In genomic region chr4:56768301-56768700, GRCh38 we compare ENCODE assay signal across 21 cellular contexts. TPM values are rescaled to one million over a fixed set of nuclear protein-coding genes. Genes with fewer than 3 reads are reported as not detected.
A peak's percentile ranks its signal among the peaks of the same experiment; 100 is the strongest.
DNase-seq lines count a peak whose midpoint lies in the region; ATAC-seq, FAIRE-seq and TF ChIP-seq lines count a peak whose summit lies in the region.
"Had no signal": no experiment of that assay in that cellular context is flagged by ENCODE, and none has a peak within 500 bp of the region (broad histone marks: within the 10 kb centered on the region; RNA-seq: fewer than 3 reads in every experiment).

No MANE protein-coding gene starts in this region.

- H3K9ac ChIP-seq in Loucy (ENCODE audit: low read depth, low read length, poor library complexity, severe bottlenecking) = no peak overlapping the region
- H3K9ac ChIP-seq: GM23248 had no signal

- no peaks in the 10 kb centered on the region for H3K79me2 ChIP-seq in Loucy (ENCODE audit: insufficient read depth, low read length)

- peak; percentile 67 for ATAC-seq in esophagus mucosa
- ATAC-seq in HG02759 (IDR thresholded peaks at IDR 0.05; ENCODE audit: unreplicated experiment) = no peak
- ATAC-seq: Panc1 had no signal

- no peak for TF ChIP-seq EP300 in tibial nerve (IDR thresholded peaks at IDR 0.05)

- TF ChIP-seq POLR2A in tibial nerve (IDR thresholded peaks at IDR 0.05) (no peak), GM12891 (IDR thresholded peaks at IDR 0.05; ENCODE audit: low read depth, low read length) (no peak)

- H3K27me3 ChIP-seq in Caco-2 (replicated peaks; ENCODE audit: control insufficient read depth, insufficient read depth, low read length) (no peaks in the 10 kb centered on the region), Loucy (ENCODE audit: insufficient read depth, low read length, poor library complexity, severe bottlenecking) (no peaks in the 10 kb centered on the region), tibial nerve (no peaks in the 10 kb centered on the region)

- H3K36me3 ChIP-seq in Caco-2 (ENCODE audit: control insufficient read depth, insufficient read depth, low read length) = no peaks in the 10 kb centered on the region
- no peaks in the 10 kb centered on the region for H3K36me3 ChIP-seq in Loucy (ENCODE audit: insufficient read depth, low read length)
- no peaks in the 10 kb centered on the region for H3K36me3 ChIP-seq in tibial nerve

- no peaks in the 10 kb centered on the region for H4K20me1 ChIP-seq in Loucy (ENCODE audit: insufficient read depth, low read length, poor library complexity, severe bottlenecking)

- H2AFZ ChIP-seq in Loucy (ENCODE audit: low read length) = peak overlapping the region; percentile 38; the same call in 1 of the 2 replicates
- H2AFZ ChIP-seq: GM23248 had no signal

- H3K4me2 ChIP-seq in Loucy (ENCODE audit: low read depth, low read length, poor library complexity, severe bottlenecking) = no peak overlapping the region

- no TSS peak for BruUV-seq in Caco-2 (replicated peaks; lab: Mats Ljungman, UMichigan)

- H3K27me3 Mint-ChIP-seq in Caco-2 (ENCODE audit: insufficient read depth, unreplicated experiment) (no peaks in the 10 kb centered on the region), neural crest cell (ENCODE audit: low read depth) (no peaks in the 10 kb centered on the region), immature natural killer cell (ENCODE audit: low read depth in 3 of 3) (no peaks in the 10 kb centered on the region)

- H3K4me3 Mint-ChIP-seq in Caco-2 (ENCODE audit: unreplicated experiment) (no peak overlapping the region), neural crest cell (no peak overlapping the region), immature natural killer cell (no peak overlapping the region)

- H3K4me1 ChIP-seq in Caco-2 (no peaks in the 10 kb centered on the region), Loucy (ENCODE audit: insufficient read depth, low read length, poor library complexity, severe bottlenecking) (peaks cover 10% of the 10 kb centered on the region), tibial nerve (no peaks in the 10 kb centered on the region)

- H3K27ac Mint-ChIP-seq in Caco-2 (ENCODE audit: unreplicated experiment) (peak overlapping the region; percentile 13), neural crest cell (ENCODE audit: unreplicated experiment) (peak overlapping the region; percentile 70), immature natural killer cell (no peak overlapping the region)

- H3K9me3 Mint-ChIP-seq in Caco-2 (ENCODE audit: unreplicated experiment) (no peaks in the 10 kb centered on the region), neural crest cell (peaks cover 2% of the 10 kb centered on the region), immature natural killer cell (peaks cover 0 to 1% (median 0%) of the 10 kb centered on the region in 6 donors)

- 28 to 29% methylated on average over 2 of the region's 2 CpGs for WGBS in tibial nerve, 2 donors

- TF ChIP-seq CTCF in Caco-2 (IDR thresholded peaks at IDR 0.05; ENCODE audit: insufficient read depth in 1 of 2, low read depth in 1 of 2, low read length in 1 of 2, severe bottlenecking in 1 of 2, unreplicated experiment in 1 of 2) (no peak), Loucy (conservative IDR thresholded peaks at IDR 0.05; ENCODE audit: low read length) (no peak), neural crest cell (conservative IDR thresholded peaks at IDR 0.05) (no peak), tibial nerve (IDR thresholded peaks at IDR 0.05) (no peak)

- H3K9me3 ChIP-seq in Caco-2 (no peaks in the 10 kb centered on the region), Loucy (ENCODE audit: insufficient read depth, low read depth, low read length) (no peaks in the 10 kb centered on the region), tibial nerve (no peaks in the 10 kb centered on the region)

- H3F3A ChIP-seq in Loucy (ENCODE audit: low read depth) = no peaks in the 10 kb centered on the region

- no peaks in the 10 kb centered on the region for H3K9me2 ChIP-seq in Loucy (replicated peaks; ENCODE audit: low read depth, low read length)

- POLR2A ChIA-PET in Caco-2 (lab: Charles Lee) = interaction anchor here (0.5 to 0.6 kb wide), 2 partner anchors 13 to 159 kb away, joined by 3 to 4 read pairs; no protein-coding TSS in a partner anchor

- H3K36me3 Mint-ChIP-seq in Caco-2 (ENCODE audit: insufficient read depth, unreplicated experiment) (no peaks in the 10 kb centered on the region), neural crest cell (ENCODE audit: low read depth) (no peaks in the 10 kb centered on the region), immature natural killer cell (no peaks in the 10 kb centered on the region)

- FAIRE-seq in GM12891 (lab: Jason Lieb, UNC) = no peak
- FAIRE-seq: G401.6, GM12892, GM19239, HTR-8/SVneo had no signal

- H3K4me3 ChIP-seq in Caco-2 (ENCODE audit: low read depth, low read length) (no peak overlapping the region), Loucy (ENCODE audit: low read length, poor library complexity, severe bottlenecking) (no peak overlapping the region), tibial nerve (no peak overlapping the region)
- H3K4me3 ChIP-seq: GM23248 had no signal

- DNase-seq in Caco-2 (no peak), neural crest cell (ENCODE audit: low read depth, low spot score) (no peak), tibial nerve (ENCODE audit: low spot score in 2 of 2) (no peak), immature natural killer cell (no peak), GM12891 (ENCODE audit: insufficient read length, low spot score) (no peak)
- DNase-seq: AML-193; Calu3; GM23248; NCI-H2227 treated with DMSO at 0.1 percent for 48 hours; NCI-H526 treated with DMSO at 0.1 percent for 48 hours; NK-92 treated with Interleukin-12 subunit alpha and Interleukin-12 subunit beta, amount 100 ng/mL, for 24 hours; Right ventricle myocardium superior had no signal

- CTCF ChIA-PET in Caco-2 (lab: Charles Lee) = no interaction called here

- no peak overlapping the region for H3K27ac ChIP-seq in tibial nerve
- H3K27ac ChIP-seq: GM23248 had no signal

- H3K4me1 Mint-ChIP-seq in Caco-2 (ENCODE audit: low read depth, unreplicated experiment) = peaks cover 6% of the 10 kb centered on the region
- H3K4me1 Mint-ChIP-seq in neural crest cell = peaks cover 7% of the 10 kb centered on the region
- peaks cover 0 to 7% of the 10 kb centered on the region in 2 donors for H3K4me1 Mint-ChIP-seq in immature natural killer cell

- intact Hi-C loops in Caco-2 (cut with micrococcal nuclease; ENCODE audit: unreplicated experiment) = no loop called here

TF ChIP-seq in GM12891, 5 proteins besides CTCF, POLR2A, EP300 and RAD21:
- TF ChIP-seq SPI1 (IDR thresholded peaks at IDR 0.05; ENCODE audit: low read depth, low read length) (no peak), PAX5 (IDR thresholded peaks at IDR 0.05; ENCODE audit: insufficient read depth, low read length, severe bottlenecking) (no peak), POLR2AphosphoS5 (IDR thresholded peaks at IDR 0.05; ENCODE audit: low read depth, low read length) (no peak), TAF1 (IDR thresholded peaks at IDR 0.05; ENCODE audit: low read depth, low read length) (no peak), POU2F2 (IDR thresholded peaks at IDR 0.05; ENCODE audit: low read depth, low read length) (no peak)

RNA-seq across cellular contexts. Expression of gene SPINK2, which starts 53.2 kb away (rescaled TPM):
- total RNA-seq in Caco-2 (2022) = not detected in 2 replicates
- total RNA-seq in esophagus mucosa = 0.92 TPM
- not detected in 2 replicates for total RNA-seq in neural crest cell
- not detected for total RNA-seq in tibial nerve
- 10 to 100 TPM; 17.0 to 96.4 (median 68.9) TPM for polyA plus RNA-seq in immature natural killer cell
- polyA plus RNA-seq in GM12891 (2012; ENCODE audit: low read depth, missing spikeins) = 1.1 TPM
- total RNA-seq: A673, Calu3, GM23248 had no signal
- polyA plus RNA-seq: GM23248 had no signal

Comparison
In these comparisons a context has a peak if more than half of its experiments do, and no peak if none do; other contexts are left out.
1. H3K27ac Mint-ChIP-seq: peak in Caco-2 (single experiment) and neural crest cell (single experiment); none in immature natural killer cell (0 of 6).